ENCODE assay signal across 25 cellular contexts in genomic region chr20:17449039-17449438, GRCh38.
"Had no signal": no experiment of that assay in that cellular context is flagged by ENCODE, and none has a peak within 500 bp of the region (broad histone marks: within the 10 kb centered on the region; RNA-seq: fewer than 3 reads in every experiment).

No MANE protein-coding gene starts in this region.

- H3K36me3 ChIP-seq: esophagus muscularis mucosa, heart right ventricle, suprapubic skin, tibial artery, upper lobe of right lung had no signal

- H3K27ac ChIP-seq: esophagus muscularis mucosa, heart right ventricle, suprapubic skin, tibial artery, upper lobe of right lung had no signal

- H3K36me3 Mint-ChIP-seq: activated CD8-positive, alpha-beta memory T cell treated with anti-CD3 and anti-CD28 coated beads, Interleukin-2, amount 10 ng/mL, durations not matched to agents 7 days and 5 days; activated naive CD4-positive, alpha-beta T cell treated with anti-CD3 and anti-CD28 coated beads, Interleukin-2, amount 50 U/mL, for 24 hours; naive thymus-derived CD8-positive, alpha-beta T cell had no signal

- ATAC-seq: activated CD8-positive, alpha-beta memory T cell treated with anti-CD3 and anti-CD28 coated beads, Interleukin-2, amount 10 ng/mL, durations not matched to agents 7 days and 5 days; activated CD8-positive, alpha-beta T cell treated with anti-CD3 and anti-CD28 coated beads, Interleukin-2, amount 10 ng/mL, durations not matched to agents 7 days and 5 days; activated naive CD8-positive, alpha-beta T cell treated with anti-CD3 and anti-CD28 coated beads, Interleukin-2, amount 50 U/mL, for 24 hours; heart right ventricle; left colon; naive thymus-derived CD8-positive, alpha-beta T cell; right cardiac atrium; upper lobe of right lung had no signal

- H3K27ac Mint-ChIP-seq: activated B cell treated with CpG ODN at 0.5 μM for 24 hours; activated CD8-positive, alpha-beta memory T cell treated with anti-CD3 and anti-CD28 coated beads, Interleukin-2, amount 10 ng/mL, durations not matched to agents 7 days and 5 days; activated CD8-positive, alpha-beta T cell treated with anti-CD3 and anti-CD28 coated beads, Interleukin-2, amount 10 ng/mL, durations not matched to agents 7 days and 5 days; activated naive CD4-positive, alpha-beta T cell treated with anti-CD3 and anti-CD28 coated beads, Interleukin-2, amount 50 U/mL, for 24 hours; activated naive CD8-positive, alpha-beta T cell treated with anti-CD3 and anti-CD28 coated beads, Interleukin-2, amount 50 U/mL, for 24 hours; activated T-helper 2 cell treated with anti-CD3 and anti-CD28 coated beads, Interferon-gamma antibody, Interleukin-2, Interleukin-4, amounts not matched to agents 10 μg/mL and 5 μg/mL and 100 μg/mL, durations not matched to agents 14 hours and 24 hours and 36 hours; naive thymus-derived CD8-positive, alpha-beta T cell had no signal

- H3K27me3 ChIP-seq: upper lobe of right lung had no signal

- H3K9me3 ChIP-seq: esophagus muscularis mucosa, heart right ventricle, suprapubic skin, tibial artery, upper lobe of right lung had no signal

- DNase-seq: activated B cell treated with CpG ODN at 0.5 μM for 24 hours; activated CD8-positive, alpha-beta memory T cell treated with anti-CD3 and anti-CD28 coated beads, Interleukin-2, amount 10 ng/mL, durations not matched to agents 7 days and 5 days; activated CD8-positive, alpha-beta T cell treated with anti-CD3 and anti-CD28 coated beads, Interleukin-2, amount 10 ng/mL, durations not matched to agents 7 days and 5 days; activated naive CD8-positive, alpha-beta T cell treated with anti-CD3 and anti-CD28 coated beads, Interleukin-2, amount 50 U/mL, for 24 hours; activated T-cell treated with anti-CD3 and anti-CD28 coated beads, Interleukin-2, amount 50 U/mL, for 48 hours; amygdala; caudate nucleus; foreskin melanocyte; heart right ventricle; left colon; mammary epithelial cell; midbrain; naive thymus-derived CD8-positive, alpha-beta T cell; posterior cingulate gyrus; right cardiac atrium; stimulated activated CD4-positive, alpha-beta T cell treated with anti-CD3 and anti-CD28 coated beads, Interleukin-15, amount 100 ng/mL, for 24 hours; stimulated activated CD4-positive, alpha-beta T cell treated with anti-CD3 and anti-CD28 coated beads, Interleukin-2, amount 100 ng/mL, for 24 hours; stimulated activated naive CD4-positive, alpha-beta T cell; T-helper 2 cell; tibial artery; upper lobe of right lung had no signal

- H3K4me1 ChIP-seq: esophagus muscularis mucosa, heart right ventricle, suprapubic skin, tibial artery, upper lobe of right lung had no signal

- H3K4me3 Mint-ChIP-seq: activated B cell treated with CpG ODN at 0.5 μM for 24 hours; activated CD8-positive, alpha-beta memory T cell treated with anti-CD3 and anti-CD28 coated beads, Interleukin-2, amount 10 ng/mL, durations not matched to agents 7 days and 5 days; activated CD8-positive, alpha-beta T cell treated with anti-CD3 and anti-CD28 coated beads, Interleukin-2, amount 10 ng/mL, durations not matched to agents 7 days and 5 days; activated naive CD4-positive, alpha-beta T cell treated with anti-CD3 and anti-CD28 coated beads, Interleukin-2, amount 50 U/mL, for 24 hours; activated naive CD8-positive, alpha-beta T cell treated with anti-CD3 and anti-CD28 coated beads, Interleukin-2, amount 50 U/mL, for 24 hours; naive thymus-derived CD8-positive, alpha-beta T cell had no signal

- H3K4me3 ChIP-seq: esophagus muscularis mucosa, heart right ventricle, suprapubic skin, tibial artery, upper lobe of right lung had no signal

- H3K4me1 Mint-ChIP-seq: activated B cell treated with CpG ODN at 0.5 μM for 24 hours; activated CD8-positive, alpha-beta memory T cell treated with anti-CD3 and anti-CD28 coated beads, Interleukin-2, amount 10 ng/mL, durations not matched to agents 7 days and 5 days; activated naive CD4-positive, alpha-beta T cell treated with anti-CD3 and anti-CD28 coated beads, Interleukin-2, amount 50 U/mL, for 24 hours; activated naive CD8-positive, alpha-beta T cell treated with anti-CD3 and anti-CD28 coated beads, Interleukin-2, amount 50 U/mL, for 24 hours; naive thymus-derived CD8-positive, alpha-beta T cell had no signal

- H3K9me3 Mint-ChIP-seq: activated B cell treated with CpG ODN at 0.5 μM for 24 hours; activated naive CD4-positive, alpha-beta T cell treated with anti-CD3 and anti-CD28 coated beads, Interleukin-2, amount 50 U/mL, for 24 hours; activated naive CD8-positive, alpha-beta T cell treated with anti-CD3 and anti-CD28 coated beads, Interleukin-2, amount 50 U/mL, for 24 hours; activated T-helper 2 cell treated with anti-CD3 and anti-CD28 coated beads, Interferon-gamma antibody, Interleukin-2, Interleukin-4, amounts not matched to agents 10 μg/mL and 5 μg/mL and 100 μg/mL, durations not matched to agents 14 hours and 24 hours and 36 hours; naive thymus-derived CD8-positive, alpha-beta T cell had no signal
